Comparison of ENCODE assay signal across 33 cellular contexts in the genomic region with DNA sequence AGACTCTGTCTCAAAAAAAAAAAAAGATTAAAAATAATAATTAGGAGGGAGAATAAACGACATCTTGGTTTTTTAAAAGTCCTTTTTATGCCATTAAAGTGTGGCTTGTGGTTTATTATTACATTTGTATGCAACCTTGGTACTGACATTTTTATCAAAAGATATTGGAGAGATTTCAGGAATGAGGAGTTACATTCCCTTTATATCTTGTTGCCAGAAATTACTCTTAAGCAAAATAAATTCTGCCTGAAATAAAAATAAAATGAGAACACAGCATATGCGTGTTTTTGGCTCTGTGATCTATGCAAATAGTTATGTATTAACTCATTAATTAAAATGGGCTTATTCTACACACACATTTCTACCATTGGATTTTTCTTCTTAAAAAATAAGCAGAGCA.
"Had no signal": no experiment of that assay in that cellular context is flagged by ENCODE, and none has a peak within 500 bp of the region (broad histone marks: within the 10 kb centered on the region; RNA-seq: fewer than 3 reads in every experiment).

No MANE protein-coding gene starts in this region.

- H3K27ac ChIP-seq: cardiac muscle cell, heart right ventricle, neutrophil, prostate gland, sigmoid colon, stomach, WERI-Rb-1 had no signal

- H3K9me3 ChIP-seq: esophagus muscularis mucosa, neutrophil, prostate gland, sigmoid colon, stomach, tibial artery had no signal

- H3K36me3 ChIP-seq: cardiac muscle cell, esophagus muscularis mucosa, neutrophil, prostate gland, sigmoid colon, stomach, tibial artery, WERI-Rb-1 had no signal

- H3K4me1 ChIP-seq: prostate gland, stomach had no signal

- ATAC-seq: activated CD4-positive, CD25-positive, alpha-beta regulatory T cell treated with anti-CD3 and anti-CD28 coated beads, Interleukin-2, amount 50 U/mL, for 24 hours; heart right ventricle; left cardiac atrium; SK-N-SH treated with all-trans-retinoic acid at 6 μM for 48 hours; stimulated activated naive B cell treated with anti-CD40 and anti-IgM and Interleukin-4, amounts not matched to agents 10 μg/mL and 1 μg/mL and 100 μg/mL, for 72 hours; T-helper 17 cell had no signal

- H3K4me3 ChIP-seq: cardiac muscle cell, esophagus muscularis mucosa, heart right ventricle, prostate gland, sigmoid colon, stomach, tibial artery had no signal

- H3K27me3 ChIP-seq: cardiac muscle cell, esophagus muscularis mucosa, heart right ventricle, neutrophil, sigmoid colon, stomach, tibial artery had no signal

- DNase-seq: activated CD4-positive, alpha-beta T cell treated with anti-CD3 and anti-CD28 coated beads for 48 hours; activated CD4-positive, alpha-beta T cell treated with anti-CD3 and anti-CD28 coated beads, Interleukin-2, amount 50 U/mL, for 48 hours; activated CD8-positive, alpha-beta memory T cell treated with anti-CD3 and anti-CD28 coated beads, Interleukin-2, amount 50 U/mL, for 4 hours; activated gamma-delta T cell; activated naive CD4-positive, alpha-beta T cell treated with anti-CD3 and anti-CD28 coated beads, Interleukin-2, amount 10 ng/mL, durations not matched to agents 7 days and 5 days; activated naive CD8-positive, alpha-beta T cell treated with anti-CD3 and anti-CD28 coated beads, Interleukin-2, amount 10 ng/mL, durations not matched to agents 7 days and 5 days; activated T-cell treated with anti-CD3 and anti-CD28 coated beads, Interleukin-2, amount 50 U/mL, for 24 hours; amniotic stem cell; endodermal cell; foreskin fibroblast; heart right ventricle; islet precursor cell; left cardiac atrium; mammary epithelial cell; nephron progenitor cell; retina; sigmoid colon; small intestine; stimulated activated CD4-positive, alpha-beta T cell treated with anti-CD3 and anti-CD28 coated beads, Interleukin-1b, Interleukin-23, amount 100 ng/mL, for 48 hours; stimulated activated CD4-positive, alpha-beta T cell treated with anti-CD3 and anti-CD28 coated beads, Interleukin-4, amount 100 ng/mL, for 4 hours; stimulated activated CD8-positive, alpha-beta memory T cell treated with anti-CD3 and anti-CD28 coated beads, Interleukin-4, amount 100 ng/mL, for 48 hours; stimulated activated naive B cell treated with anti-CD40 and anti-IgM and Interleukin-4, amounts not matched to agents 10 μg/mL and 1 μg/mL and 100 μg/mL, for 72 hours; stomach; T-helper 17 cell; T1000; tibial artery; WERI-Rb-1 had no signal
